ENCODE assay signal across 17 cellular contexts in genomic region chr14:91770185-91770584, GRCh38. TPM values are rescaled to one million over a fixed set of nuclear protein-coding genes. Genes with fewer than 3 reads are reported as not detected.
A peak's percentile ranks its signal among the peaks of the same experiment; 100 is the strongest.
DNase-seq lines count a peak whose midpoint lies in the region; ATAC-seq and TF ChIP-seq lines count a peak whose summit lies in the region.
"Had no signal": no experiment of that assay in that cellular context is flagged by ENCODE, and none has a peak within 500 bp of the region (broad histone marks: within the 10 kb centered on the region; RNA-seq: fewer than 3 reads in every experiment).

No MANE protein-coding gene starts in this region.

- H3K9me3 Mint-ChIP-seq in activated T-helper 2 cell treated with anti-CD3 and anti-CD28 coated beads, Interferon-gamma antibody, Interleukin-2, Interleukin-4, amounts not matched to agents 10 μg/mL and 5 μg/mL and 100 μg/mL, durations not matched to agents 14 hours and 24 hours and 36 hours, result no peaks in the 10 kb centered on the region
- no peaks in the 10 kb centered on the region for H3K9me3 Mint-ChIP-seq in stimulated activated naive CD8-positive, alpha-beta T cell treated with anti-CD3 and anti-CD28 coated beads, Interleukin-15, amount 100 ng/mL, for 72 hours
- H3K9me3 Mint-ChIP-seq: CD8-positive, alpha-beta T cell; HFFc6 had no signal

- no peaks in the 10 kb centered on the region for H3K27me3 Mint-ChIP-seq in activated T-helper 2 cell treated with anti-CD3 and anti-CD28 coated beads, Interferon-gamma antibody, Interleukin-2, Interleukin-4, amounts not matched to agents 10 μg/mL and 5 μg/mL and 100 μg/mL, durations not matched to agents 14 hours and 24 hours and 36 hours (ENCODE audit: low read depth)
- no peaks in the 10 kb centered on the region for H3K27me3 Mint-ChIP-seq in stimulated activated naive CD8-positive, alpha-beta T cell treated with anti-CD3 and anti-CD28 coated beads, Interleukin-15, amount 100 ng/mL, for 72 hours

- H3K4me3 Mint-ChIP-seq in activated T-helper 2 cell treated with anti-CD3 and anti-CD28 coated beads, Interferon-gamma antibody, Interleukin-2, Interleukin-4, amounts not matched to agents 10 μg/mL and 5 μg/mL and 100 μg/mL, durations not matched to agents 14 hours and 24 hours and 36 hours (ENCODE audit: low read depth), result no peak overlapping the region
- no peak overlapping the region for H3K4me3 Mint-ChIP-seq in stimulated activated naive CD8-positive, alpha-beta T cell treated with anti-CD3 and anti-CD28 coated beads, Interleukin-15, amount 100 ng/mL, for 72 hours
- H3K4me3 Mint-ChIP-seq: CD14-positive monocyte; CD8-positive, alpha-beta T cell; HFFc6 had no signal

- peaks cover 19% of the 10 kb centered on the region for H3K36me3 Mint-ChIP-seq in activated T-helper 2 cell treated with anti-CD3 and anti-CD28 coated beads, Interferon-gamma antibody, Interleukin-2, Interleukin-4, amounts not matched to agents 10 μg/mL and 5 μg/mL and 100 μg/mL, durations not matched to agents 14 hours and 24 hours and 36 hours (ENCODE audit: low read depth)
- H3K36me3 Mint-ChIP-seq: CD14-positive monocyte had no signal

- ATAC-seq in RWPE2 (ENCODE audit: low read depth) (peak; percentile 38; the same call in 1 of the 3 replicates), foreskin keratinocyte (peak; percentile 8), mucosa of descending colon (peak; percentile 80), HG02642 (IDR thresholded peaks at IDR 0.05; ENCODE audit: poor library complexity, unreplicated experiment) (no peak)
- no peak for ATAC-seq in stimulated activated naive CD8-positive, alpha-beta T cell treated with anti-CD3 and anti-CD28 coated beads, Interleukin-15, amount 100 ng/mL, for 72 hours
- ATAC-seq: CD8-positive, alpha-beta T cell had no signal

- H3K9me3 ChIP-seq in RWPE2 (ENCODE audit: severe bottlenecking), result no peaks in the 10 kb centered on the region
- no peaks in the 10 kb centered on the region for H3K9me3 ChIP-seq in mucosa of descending colon
- H3K9me3 ChIP-seq: BE2C had no signal

- H3K4me1 Mint-ChIP-seq in activated T-helper 2 cell treated with anti-CD3 and anti-CD28 coated beads, Interferon-gamma antibody, Interleukin-2, Interleukin-4, amounts not matched to agents 10 μg/mL and 5 μg/mL and 100 μg/mL, durations not matched to agents 14 hours and 24 hours and 36 hours (ENCODE audit: low read depth), result peaks cover 7% of the 10 kb centered on the region
- H3K4me1 Mint-ChIP-seq in stimulated activated naive CD8-positive, alpha-beta T cell treated with anti-CD3 and anti-CD28 coated beads, Interleukin-15, amount 100 ng/mL, for 72 hours, result peaks cover 9% of the 10 kb centered on the region

- no peak overlapping the region for H3K27ac ChIP-seq in RWPE2 (ENCODE audit: poor library complexity, severe bottlenecking)
- H3K27ac ChIP-seq in foreskin keratinocyte, result no peak overlapping the region
- H3K27ac ChIP-seq: HL-60 had no signal

- H3K36me3 ChIP-seq in RWPE2 (ENCODE audit: low read depth) (no peaks in the 10 kb centered on the region), mucosa of descending colon (ENCODE audit: low read depth) (no peaks in the 10 kb centered on the region)
- H3K36me3 ChIP-seq: BE2C had no signal

- no peak for DNase-seq in RWPE2 (ENCODE audit: low spot score)
- DNase-seq in foreskin keratinocyte, result no peak
- no peak for DNase-seq in mucosa of descending colon
- DNase-seq in activated T-helper 2 cell treated with anti-CD3 and anti-CD28 coated beads, Interferon-gamma antibody, Interleukin-2, Interleukin-4, amounts not matched to agents 10 μg/mL and 5 μg/mL and 100 μg/mL, durations not matched to agents 14 hours and 24 hours and 36 hours (ENCODE audit: low spot score), result no peak
- DNase-seq in GM19240 (ENCODE audit: insufficient read length, low spot score), result no peak
- DNase-seq in stimulated activated naive CD8-positive, alpha-beta T cell treated with anti-CD3 and anti-CD28 coated beads, Interleukin-15, amount 100 ng/mL, for 72 hours, result no peak
- DNase-seq: BE2C; CD8-positive, alpha-beta T cell; COR-L47; DMS153; DMS79 treated with DMSO at 0.1 percent for 48 hours; EL; HCEC 1CT; HFFc6 had no signal

- no peak overlapping the region for H3K4me3 ChIP-seq in RWPE2 (ENCODE audit: severe bottlenecking)
- no peak overlapping the region for H3K4me3 ChIP-seq in mucosa of descending colon

- H3K4me1 ChIP-seq in RWPE2 (ENCODE audit: insufficient read depth, poor library complexity, severe bottlenecking) (no peaks in the 10 kb centered on the region), foreskin keratinocyte (no peaks in the 10 kb centered on the region), mucosa of descending colon (ENCODE audit: low read depth) (peaks cover 3% of the 10 kb centered on the region)
- H3K4me1 ChIP-seq: BE2C had no signal

- no peaks in the 10 kb centered on the region for H3K27me3 ChIP-seq in RWPE2 (ENCODE audit: insufficient read depth, poor library complexity, severe bottlenecking)
- H3K27me3 ChIP-seq in foreskin keratinocyte, result no peaks in the 10 kb centered on the region

- H3K27ac Mint-ChIP-seq in activated T-helper 2 cell treated with anti-CD3 and anti-CD28 coated beads, Interferon-gamma antibody, Interleukin-2, Interleukin-4, amounts not matched to agents 10 μg/mL and 5 μg/mL and 100 μg/mL, durations not matched to agents 14 hours and 24 hours and 36 hours, result no peak overlapping the region
- no peak overlapping the region for H3K27ac Mint-ChIP-seq in stimulated activated naive CD8-positive, alpha-beta T cell treated with anti-CD3 and anti-CD28 coated beads, Interleukin-15, amount 100 ng/mL, for 72 hours
- H3K27ac Mint-ChIP-seq: CD14-positive monocyte, HFFc6 had no signal

- no peak for TF ChIP-seq CTCF in RWPE2 (IDR thresholded peaks at IDR 0.05; ENCODE audit: poor library complexity, severe bottlenecking)
- no peak for TF ChIP-seq CTCF in foreskin keratinocyte (conservative IDR thresholded peaks at IDR 0.05)
- no peak for TF ChIP-seq CTCF in mucosa of descending colon (IDR thresholded peaks at IDR 0.05)

- intact Hi-C loops in mucosa of descending colon (cut with DNase I, micrococcal nuclease), result no loop called here
- intact Hi-C loops in activated T-helper 2 cell treated with anti-CD3 and anti-CD28 coated beads, Interferon-gamma antibody, Interleukin-2, Interleukin-4, amounts not matched to agents 10 μg/mL and 5 μg/mL and 100 μg/mL, durations not matched to agents 14 hours and 24 hours and 36 hours (cut with micrococcal nuclease), result no loop called here

RNA-seq across cellular contexts. Expression of gene CATSPERB, which starts 38.3 kb away (rescaled TPM):
- total RNA-seq in foreskin keratinocyte (0.18 and 0.34 TPM in 2 replicates), mucosa of descending colon (1 to 10 TPM; 3.5 to 7.0 (median 4.1) TPM)
- 0.07 and 0.11 TPM in 2 replicates for polyA plus RNA-seq in foreskin keratinocyte
- total RNA-seq in activated T-helper 2 cell treated with anti-CD3 and anti-CD28 coated beads, Interferon-gamma antibody, Interleukin-2, Interleukin-4, amounts not matched to agents 10 μg/mL and 5 μg/mL and 100 μg/mL, durations not matched to agents 14 hours and 24 hours and 36 hours, result 0.46 and 0.69 TPM in 2 replicates
- total RNA-seq: HFFc6 had no signal
- polyA plus RNA-seq: CD14-positive monocyte had no signal

Comparison
In these comparisons a context has a peak if more than half of its experiments do, and no peak if none do; other contexts are left out.
1. ATAC-seq: peak in RWPE2 (single experiment), foreskin keratinocyte (single experiment) and mucosa of descending colon (single experiment); none in HG02642 (single experiment) and stimulated activated naive CD8-positive, alpha-beta T cell treated with anti-CD3 and anti-CD28 coated beads, Interleukin-15, amount 100 ng/mL, for 72 hours (single experiment).